In the genomic region with DNA sequence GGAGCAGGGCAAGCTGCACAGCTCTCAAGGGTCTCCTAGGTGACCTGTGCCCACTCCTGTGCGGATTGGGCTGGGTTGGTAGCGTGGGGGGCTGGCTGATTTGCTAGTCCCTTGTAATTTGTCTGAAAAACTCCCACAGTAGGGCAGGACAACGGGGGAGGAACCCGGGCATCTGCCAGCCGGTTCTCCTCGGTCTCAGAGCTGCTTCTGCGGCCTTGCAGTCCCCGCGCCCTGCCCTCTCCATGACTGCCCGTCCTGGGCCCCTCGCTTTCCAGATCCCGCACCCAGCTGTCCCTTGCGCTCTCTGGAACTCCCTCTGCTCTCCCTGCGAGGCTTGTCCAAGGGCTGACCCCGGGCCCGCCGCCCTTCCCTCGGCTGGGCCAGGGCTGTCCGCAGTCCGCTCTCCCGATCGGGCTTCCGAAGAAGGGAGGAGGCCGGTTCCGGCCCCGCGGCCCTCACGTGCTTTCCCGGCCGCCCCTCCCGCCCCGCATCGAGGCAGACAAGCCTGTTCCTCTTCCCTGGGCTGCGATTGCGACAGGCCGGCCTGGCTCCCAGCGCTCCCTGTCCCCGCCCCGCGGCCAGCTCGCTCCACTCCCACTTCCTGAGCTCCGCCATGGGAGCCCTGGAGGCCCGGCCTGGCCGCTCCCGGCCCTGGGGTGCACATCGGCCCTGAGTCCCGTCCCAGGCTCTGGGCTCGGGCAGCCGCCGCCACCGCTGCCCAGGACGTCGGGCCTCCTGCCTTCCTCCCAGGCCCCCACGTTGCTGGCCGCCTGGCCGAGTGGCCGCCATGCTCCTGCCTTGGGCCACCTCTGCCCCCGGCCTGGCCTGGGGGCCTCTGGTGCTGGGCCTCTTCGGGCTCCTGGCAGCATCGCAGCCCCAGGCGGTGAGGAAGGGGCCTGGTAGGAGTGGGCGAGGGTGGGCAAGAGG, we compare ENCODE assay signal across 8 cellular contexts. TPM values are rescaled to one million over a fixed set of nuclear protein-coding genes. Genes with fewer than 3 reads are reported as not detected.
A peak's percentile ranks its signal among the peaks of the same experiment; 100 is the strongest.
DNase-seq lines count a peak whose midpoint lies in the region; FAIRE-seq and TF ChIP-seq lines count a peak whose summit lies in the region.

TSS of gene LTBR (plus strand) at position 591 of the 927 bp plus-strand sequence. CDS start at position 788, 197 bp downstream.

- no peaks in the 10 kb centered on the region for H3K9me3 ChIP-seq in duodenal mucosa (ENCODE audit: control insufficient read depth in 1 of 2, low read length in 2 of 2)
- no peaks in the 10 kb centered on the region for H3K9me3 ChIP-seq in liver (ENCODE audit: control insufficient read depth in 4 of 4, low read length in 3 of 4)

- no peak within 1 kb of the TSS for H3K4me3 Mint-ChIP-seq in stimulated activated naive CD8-positive, alpha-beta T cell treated with anti-CD3 and anti-CD28 coated beads, Interleukin-15, Interleukin-2, amounts not matched to agents 100 ng/mL and 50 ng/mL, for 24 hours

- in situ Hi-C loops in SK-MEL-5 (cut with HindIII; ENCODE audit: low pct_unique_long_range_greater_than_20kb, low sequenced_read_pairs): no loop called here

- no peaks in the 10 kb centered on the region for H3K36me3 Mint-ChIP-seq in stimulated activated naive CD8-positive, alpha-beta T cell treated with anti-CD3 and anti-CD28 coated beads, Interleukin-15, Interleukin-2, amounts not matched to agents 100 ng/mL and 50 ng/mL, for 24 hours (ENCODE audit: low read depth)

- H3K27ac Mint-ChIP-seq in stimulated activated naive CD8-positive, alpha-beta T cell treated with anti-CD3 and anti-CD28 coated beads, Interleukin-15, Interleukin-2, amounts not matched to agents 100 ng/mL and 50 ng/mL, for 24 hours: peak within 1 kb of the TSS; percentile 52

- peaks cover 24% of the 10 kb centered on the region for H3K27me3 Mint-ChIP-seq in stimulated activated naive CD8-positive, alpha-beta T cell treated with anti-CD3 and anti-CD28 coated beads, Interleukin-15, Interleukin-2, amounts not matched to agents 100 ng/mL and 50 ng/mL, for 24 hours

- WGBS in liver: 4% methylated on average over 62 of the region's 62 CpGs

- peaks cover 4% of the 10 kb centered on the region for H3K4me1 Mint-ChIP-seq in stimulated activated naive CD8-positive, alpha-beta T cell treated with anti-CD3 and anti-CD28 coated beads, Interleukin-15, Interleukin-2, amounts not matched to agents 100 ng/mL and 50 ng/mL, for 24 hours (ENCODE audit: low read depth)

- TF ChIP-seq RAD21 in liver (IDR thresholded peaks at IDR 0.05): peak; percentile 57 to 69

- TF ChIP-seq CTCF in 22Rv1 (IDR thresholded peaks at IDR 0.05): peak; percentile 21; the same call in 1 of the 2 replicates
- TF ChIP-seq CTCF in liver (IDR thresholded peaks at IDR 0.05; ENCODE audit: low read depth, low read length, missing input control): no peak

- no peak for FAIRE-seq in GM19239 (lab: Jason Lieb, UNC)

- H3K4me1 ChIP-seq in duodenal mucosa (ENCODE audit: control insufficient read depth in 1 of 2, insufficient read depth in 2 of 2, low read length in 2 of 2) (peaks cover 32 to 35% of the 10 kb centered on the region in 2 donors), liver (ENCODE audit: control insufficient read depth in 4 of 4, insufficient read depth in 4 of 4, low read length in 3 of 4) (peaks cover 13 to 34% (median 23%) of the 10 kb centered on the region in 4 donors)

- H3K9me3 Mint-ChIP-seq in stimulated activated naive CD8-positive, alpha-beta T cell treated with anti-CD3 and anti-CD28 coated beads, Interleukin-15, Interleukin-2, amounts not matched to agents 100 ng/mL and 50 ng/mL, for 24 hours: no peaks in the 10 kb centered on the region

- peaks cover 17 to 27% of the 10 kb centered on the region in 2 donors for H3K36me3 ChIP-seq in duodenal mucosa (ENCODE audit: control insufficient read depth in 1 of 2, insufficient read depth in 2 of 2, low read length in 2 of 2)
- H3K36me3 ChIP-seq in liver (ENCODE audit: control insufficient read depth in 4 of 4, insufficient read depth in 3 of 4, low read depth in 1 of 4, low read length in 3 of 4): peaks cover 15 to 20% (median 17%) of the 10 kb centered on the region in 4 donors

- peak within 1 kb of the TSS; percentile 90 to 92 for H3K4me3 ChIP-seq in duodenal mucosa (ENCODE audit: low read depth in 1 of 2, low read length in 2 of 2)
- peak within 1 kb of the TSS; percentile 88 to 91 (median 89) for H3K4me3 ChIP-seq in liver (ENCODE audit: low read depth in 1 of 3, low read length in 3 of 3)

- H3K27me3 ChIP-seq in duodenal mucosa (ENCODE audit: control insufficient read depth in 1 of 2, insufficient read depth in 2 of 2, low read length in 2 of 2) (no peaks in the 10 kb centered on the region), liver (ENCODE audit: control insufficient read depth in 4 of 4, insufficient read depth in 4 of 4, low read length in 3 of 4) (no peaks in the 10 kb centered on the region)

- H3K9ac ChIP-seq in duodenal mucosa (ENCODE audit: low read depth in 1 of 2, low read length in 2 of 2) (peak within 1 kb of the TSS; percentile 97 to 98), liver (ENCODE audit: low read depth in 1 of 2, low read length in 2 of 2) (peak within 1 kb of the TSS; percentile 77 to 94)

- DNase-seq in H4 (ENCODE audit: low spot score): no peak
- DNase-seq in SK-MEL-5 (ENCODE audit: low read depth, low spot score): peak; percentile 92
- no peak for DNase-seq in GM19239 (ENCODE audit: insufficient read length, low spot score)
- DNase-seq in activated CD4-positive, alpha-beta T cell treated with anti-CD3 and anti-CD28 coated beads, Interleukin-2, amount 50 U/mL, for 4 hours: no peak

- H3K27ac ChIP-seq in 22Rv1 (peak within 1 kb of the TSS; percentile 94), duodenal mucosa (ENCODE audit: low read depth, low read length) (peak within 1 kb of the TSS; percentile 85), liver (ENCODE audit: low read depth in 1 of 2, low read length in 2 of 2) (peak within 1 kb of the TSS; percentile 95)

TF ChIP-seq in liver, 16 proteins besides CTCF, POLR2A, EP300 and RAD21 (continues in another document):
- TF ChIP-seq YY1 (IDR thresholded peaks at IDR 0.05) (peak; percentile 87), RXRA (IDR thresholded peaks at IDR 0.05) (peak; percentile 31 to 48), HNF4G (IDR thresholded peaks at IDR 0.05) (peak; percentile 6), ATF3 (IDR thresholded peaks at IDR 0.05) (no peak), MAX (IDR thresholded peaks at IDR 0.05) (peak; percentile 79), SP1 (IDR thresholded peaks at IDR 0.05) (peak; percentile 81), FOXA2 (IDR thresholded peaks at IDR 0.05) (no peak), REST (IDR thresholded peaks at IDR 0.05) (peak; percentile 72), FOXA1 (IDR thresholded peaks at IDR 0.05) (no peak), JUND (IDR thresholded peaks at IDR 0.05) (no peak), EGR1 (IDR thresholded peaks at IDR 0.05; ENCODE audit: low read depth in 2 of 2) (peak in 1 of 2 donors; percentile 79), NR2F2 (IDR thresholded peaks at IDR 0.05) (peak; percentile 59), HNF4A (conservative IDR thresholded peaks at IDR 0.05) (peak; percentile 46 to 52)

RNA-seq across cellular contexts. Expression of gene LTBR, which starts in this region (rescaled TPM):
- 19.5 and 31.5 TPM in 2 replicates for total RNA-seq in H4 (2014; rRNA removed; shearing (Covaris generic))
- total RNA-seq in SK-MEL-5 (2014; rRNA removed; shearing (Covaris generic)): 127 and 128 TPM in 2 replicates
- 311 and 316 TPM in 2 replicates for polyA plus RNA-seq in SK-MEL-5 (2015; cell fraction: cytosol; rRNA removed)
- polyA plus RNA-seq in SK-MEL-5 (2015; cell fraction: nucleus; rRNA removed): 324 and 339 TPM in 2 replicates
- total RNA-seq in liver: 10 to 100 TPM; 15.8 to 93.9 TPM
- polyA plus RNA-seq in liver: 100 to 1,000 TPM in 1 of 2 donors, 10 to 100 TPM in 1; 84.1 to 138 TPM
